In the genomic region with DNA sequence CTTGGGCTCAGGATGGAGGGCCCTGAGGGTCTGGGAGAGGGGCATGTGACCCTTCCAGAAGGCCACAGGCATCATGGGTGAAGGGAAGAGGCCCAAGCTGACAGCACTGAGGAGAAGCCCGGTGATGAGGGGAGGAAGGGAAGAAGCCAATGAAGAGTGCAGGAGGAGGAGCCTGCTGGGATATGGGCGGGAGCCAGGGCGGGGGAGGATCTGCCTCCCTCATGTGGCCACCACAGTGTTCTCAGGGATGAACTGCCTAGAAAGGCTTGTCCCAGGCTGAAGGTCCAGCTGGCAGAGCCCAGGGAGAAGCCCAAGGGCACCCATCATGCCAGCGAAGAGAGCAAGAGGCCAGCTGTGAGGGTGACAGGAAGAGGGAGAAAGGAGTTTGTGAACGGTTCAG, we compare ENCODE assay signal across 19 cellular contexts. TPM values are rescaled to one million over a fixed set of nuclear protein-coding genes. Genes with fewer than 3 reads are reported as not detected.
DNase-seq lines count a peak whose midpoint lies in the region; ATAC-seq and TF ChIP-seq lines count a peak whose summit lies in the region.
"Had no signal": no experiment of that assay in that cellular context is flagged by ENCODE, and none has a peak within 500 bp of the region (broad histone marks: within the 10 kb centered on the region; RNA-seq: fewer than 3 reads in every experiment).

No MANE protein-coding gene starts in this region.

- H3K27me3 Mint-ChIP-seq in activated naive CD4-positive, alpha-beta T cell treated with anti-CD3 and anti-CD28 coated beads, Interleukin-2, amount 50 U/mL, for 24 hours, result no peaks in the 10 kb centered on the region
- peaks cover 9% of the 10 kb centered on the region for H3K27me3 Mint-ChIP-seq in endodermal cell (ENCODE audit: insufficient read depth)

- TF ChIP-seq CTCF in Peyer's patch (IDR thresholded peaks at IDR 0.05) (peak in 2 of 6 experiments; percentile 30 to 31), endodermal cell (conservative IDR thresholded peaks at IDR 0.05) (peak; percentile 37), upper lobe of right lung (IDR thresholded peaks at IDR 0.05) (no peak)

- no peak overlapping the region for H3K4me3 Mint-ChIP-seq in activated naive CD4-positive, alpha-beta T cell treated with anti-CD3 and anti-CD28 coated beads, Interleukin-2, amount 50 U/mL, for 24 hours
- H3K4me3 Mint-ChIP-seq in endodermal cell, result no peak overlapping the region

- H3K27ac ChIP-seq in Peyer's patch (peak overlapping the region in 3 of 4 donors; percentile 64 to 91 (median 78)), endodermal cell (ENCODE audit: low read depth, low read length) (no peak overlapping the region), upper lobe of right lung (no peak overlapping the region)
- H3K27ac ChIP-seq: ovary, tibial nerve had no signal

- H3K9me3 Mint-ChIP-seq in activated naive CD4-positive, alpha-beta T cell treated with anti-CD3 and anti-CD28 coated beads, Interleukin-2, amount 50 U/mL, for 24 hours, result no peaks in the 10 kb centered on the region
- peaks cover 4% of the 10 kb centered on the region for H3K9me3 Mint-ChIP-seq in endodermal cell

- intact Hi-C loops in upper lobe of right lung (cut with DNase I), result no loop called here

- H3K4me1 ChIP-seq in Peyer's patch, result peaks cover 0 to 20% (median 0%) of the 10 kb centered on the region in 4 donors
- H3K4me1 ChIP-seq in endodermal cell (ENCODE audit: control insufficient read depth, insufficient read depth, low read length), result no peaks in the 10 kb centered on the region
- peaks cover 4% of the 10 kb centered on the region for H3K4me1 ChIP-seq in upper lobe of right lung

- H3K27ac Mint-ChIP-seq in activated naive CD4-positive, alpha-beta T cell treated with anti-CD3 and anti-CD28 coated beads, Interleukin-2, amount 50 U/mL, for 24 hours, result peak overlapping the region; percentile 57
- no peak overlapping the region for H3K27ac Mint-ChIP-seq in endodermal cell

- peak; percentile 53 for ATAC-seq in upper lobe of right lung
- ATAC-seq: GM12878 had no signal

- H3K9me3 ChIP-seq in Peyer's patch (no peaks in the 10 kb centered on the region), endodermal cell (ENCODE audit: control insufficient read depth, low read length) (no peaks in the 10 kb centered on the region), upper lobe of right lung (no peaks in the 10 kb centered on the region)
- H3K9me3 ChIP-seq: ovary, tibial nerve had no signal

- H3K4me1 Mint-ChIP-seq in activated naive CD4-positive, alpha-beta T cell treated with anti-CD3 and anti-CD28 coated beads, Interleukin-2, amount 50 U/mL, for 24 hours, result peaks cover 24% of the 10 kb centered on the region
- H3K4me1 Mint-ChIP-seq in endodermal cell, result peaks cover 1% of the 10 kb centered on the region

- WGBS in endodermal cell (ENCODE audit: insufficient coverage in 1 of 2, insufficient read length in 1 of 2), 2 experiments, result 82 to 87% methylated on average over 5 of the region's 5 CpGs

- DNase-seq in activated naive CD4-positive, alpha-beta T cell treated with Interleukin-2 at 50 U/mL for 16 hours, result no peak
- DNase-seq in Peyer's patch, result peak in 2 of 3 donors; percentile 62 to 73
- DNase-seq in endodermal cell, result peak; percentile 66
- DNase-seq in upper lobe of right lung, result peak; percentile 48
- DNase-seq in activated T-cell treated with anti-CD3 and anti-CD28 coated beads, Interleukin-2, amount 50 U/mL, for 48 hours, result no peak
- DNase-seq in NCI-H1417 treated with DMSO at 0.1 percent for 48 hours (lab: John Stamatoyannopoulos, UW), result no peak
- DNase-seq in cortex of kidney (lab: John Stamatoyannopoulos, UW), result no peak
- DNase-seq: activated CD8-positive, alpha-beta memory T cell treated with anti-CD3 and anti-CD28 coated beads for 24 hours; activated gamma-delta T cell treated with Interleukin-2 at 50 U/mL for 16 hours; AML-193; dermis blood vessel endothelial cell; heart right ventricle; Kasumi-1; NCI-H187; NCI-H526 treated with DMSO at 0.1 percent for 48 hours; ovary had no signal

- TF ChIP-seq POLR2A in Peyer's patch (IDR thresholded peaks at IDR 0.05), result no peak

- H3K9ac ChIP-seq in endodermal cell (ENCODE audit: extremely low read depth, low read length, poor library complexity, severe bottlenecking), result no peak overlapping the region

- H3K4me3 ChIP-seq in Peyer's patch (no peak overlapping the region), endodermal cell (ENCODE audit: low read length) (no peak overlapping the region), upper lobe of right lung (no peak overlapping the region)
- H3K4me3 ChIP-seq: GM12878, heart right ventricle, ovary, tibial nerve had no signal

- H3K36me3 ChIP-seq in Peyer's patch, result no peaks in the 10 kb centered on the region
- H3K36me3 ChIP-seq in endodermal cell (ENCODE audit: control insufficient read depth, insufficient read depth, low read length), result no peaks in the 10 kb centered on the region
- H3K36me3 ChIP-seq in upper lobe of right lung, result no peaks in the 10 kb centered on the region
- H3K36me3 ChIP-seq: heart right ventricle, ovary, tibial nerve had no signal

- no peaks in the 10 kb centered on the region for H3K36me3 Mint-ChIP-seq in activated naive CD4-positive, alpha-beta T cell treated with anti-CD3 and anti-CD28 coated beads, Interleukin-2, amount 50 U/mL, for 24 hours
- no peaks in the 10 kb centered on the region for H3K36me3 Mint-ChIP-seq in endodermal cell (ENCODE audit: low read depth)

- H3K27me3 ChIP-seq in Peyer's patch, result no peaks in the 10 kb centered on the region
- no peaks in the 10 kb centered on the region for H3K27me3 ChIP-seq in endodermal cell (ENCODE audit: control insufficient read depth, insufficient read depth, low read length, poor library complexity, severe bottlenecking)
- H3K27me3 ChIP-seq in upper lobe of right lung, result no peaks in the 10 kb centered on the region
- H3K27me3 ChIP-seq: heart right ventricle, ovary, tibial nerve had no signal

RNA-seq across cellular contexts. Expression of a gene that starts 24.6 kb away (rescaled TPM):
- total RNA-seq in Peyer's patch (100 to 1,000 TPM in 2 of 4 donors, 10 to 100 TPM in 1, 1 to 10 TPM in 1; 9.1 to 345 (median 146) TPM), endodermal cell (under 1 TPM; 0.35 to 0.38 TPM), upper lobe of right lung (4.2 TPM)
- 0.43 TPM for polyA plus RNA-seq in endodermal cell (2013, experiment 1 of 2)
- polyA plus RNA-seq in endodermal cell (2013, experiment 2 of 2), result 0.25 TPM

Comparison
In these comparisons a context has a peak if more than half of its experiments do, and no peak if none do; other contexts are left out.
1. DNase-seq: peak in Peyer's patch (2 of 3), endodermal cell (single experiment) and upper lobe of right lung (single experiment); none in activated naive CD4-positive, alpha-beta T cell treated with Interleukin-2 at 50 U/mL for 16 hours (single experiment), activated T-cell treated with anti-CD3 and anti-CD28 coated beads, Interleukin-2, amount 50 U/mL, for 48 hours (0 of 2), NCI-H1417 treated with DMSO at 0.1 percent for 48 hours (single experiment) and cortex of kidney (single experiment).
2. H3K27ac ChIP-seq: peak in Peyer's patch (3 of 4); none in endodermal cell (single experiment) and upper lobe of right lung (single experiment).